Comparison of ENCODE assay signal across 1 cellular context in the genomic region with DNA sequence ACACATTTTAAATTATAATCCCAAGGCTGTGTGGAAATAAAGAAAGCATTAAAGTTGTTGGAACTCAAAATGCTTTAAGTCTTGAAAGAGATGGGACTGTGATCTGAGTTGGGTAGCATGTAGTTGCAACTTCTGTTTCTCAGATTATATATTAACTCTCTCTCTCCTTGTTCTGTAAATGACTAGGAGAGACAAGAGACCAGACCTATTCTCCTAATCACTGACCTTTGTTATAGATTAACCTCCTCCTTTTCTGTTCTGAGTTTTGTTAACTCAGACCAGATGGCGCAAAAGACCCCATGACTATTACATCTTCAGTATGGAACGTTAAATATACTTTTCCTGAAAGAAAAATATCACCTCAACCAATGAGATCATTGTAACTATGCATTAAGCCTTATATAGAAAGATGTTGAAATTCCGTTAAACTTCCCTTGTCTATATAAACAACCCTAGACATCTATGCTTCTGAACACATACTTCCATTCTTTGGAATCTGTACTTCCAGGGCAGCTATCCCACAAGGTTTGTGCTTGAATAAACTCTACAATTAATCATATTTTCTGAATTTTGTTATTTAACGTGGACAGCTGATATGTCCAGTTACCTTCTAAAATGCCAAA.
TF ChIP-seq lines count a peak whose summit lies in the region.

No MANE protein-coding gene starts in this region.

TF ChIP-seq in HepG2, 621 proteins besides CTCF, POLR2A, EP300 and RAD21 (continued from another document and continues in another):
- TF ChIP-seq, protein P1, sequence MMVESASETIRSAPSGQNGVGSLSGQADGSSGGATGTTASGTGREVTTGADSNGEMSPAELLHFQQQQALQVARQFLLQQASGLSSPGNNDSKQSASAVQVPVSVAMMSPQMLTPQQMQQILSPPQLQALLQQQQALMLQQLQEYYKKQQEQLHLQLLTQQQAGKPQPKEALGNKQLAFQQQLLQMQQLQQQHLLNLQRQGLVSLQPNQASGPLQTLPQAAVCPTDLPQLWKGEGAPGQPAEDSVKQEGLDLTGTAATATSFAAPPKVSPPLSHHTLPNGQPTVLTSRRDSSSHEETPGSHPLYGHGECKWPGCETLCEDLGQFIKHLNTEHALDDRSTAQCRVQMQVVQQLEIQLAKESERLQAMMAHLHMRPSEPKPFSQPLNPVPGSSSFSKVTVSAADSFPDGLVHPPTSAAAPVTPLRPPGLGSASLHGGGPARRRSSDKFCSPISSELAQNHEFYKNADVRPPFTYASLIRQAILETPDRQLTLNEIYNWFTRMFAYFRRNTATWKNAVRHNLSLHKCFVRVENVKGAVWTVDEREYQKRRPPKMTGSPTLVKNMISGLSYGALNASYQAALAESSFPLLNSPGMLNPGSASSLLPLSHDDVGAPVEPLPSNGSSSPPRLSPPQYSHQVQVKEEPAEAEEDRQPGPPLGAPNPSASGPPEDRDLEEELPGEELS (CRISPR knock-in tag; IDR thresholded peaks at IDR 0.05): peak; percentile 81
- TF ChIP-seq ZNF616 (CRISPR knock-in tag; IDR thresholded peaks at IDR 0.05; ENCODE audit: low read depth) (no peak), ZNF678 (CRISPR knock-in tag; IDR thresholded peaks at IDR 0.05) (no peak), ZNF720 (CRISPR knock-in tag; IDR thresholded peaks at IDR 0.05) (no peak), TBX2 (CRISPR knock-in tag; IDR thresholded peaks at IDR 0.05; ENCODE audit: borderline replicate concordance) (peak; percentile 38; the same call in 1 of the 2 replicates), ZNF33A (CRISPR knock-in tag; IDR thresholded peaks at IDR 0.05; ENCODE audit: borderline replicate concordance) (no peak), ZNF101 (CRISPR knock-in tag; IDR thresholded peaks at IDR 0.05; ENCODE audit: borderline replicate concordance, low read depth) (no peak), MED1 (CRISPR knock-in tag; IDR thresholded peaks at IDR 0.05) (peak; percentile 99), TCF7L2 (IDR thresholded peaks at IDR 0.05; ENCODE audit: low read depth, low read length) (no peak), SALL2 (CRISPR knock-in tag; IDR thresholded peaks at IDR 0.05) (no peak), LCORL (IDR thresholded peaks at IDR 0.05) (no peak), LCORL (CRISPR knock-in tag; IDR thresholded peaks at IDR 0.05) (no peak), DMAP1 (CRISPR knock-in tag; IDR thresholded peaks at IDR 0.05) (0 out of 2 replicates have a peak, but pooled peaks have one; percentile 33), KDM6A (CRISPR knock-in tag; IDR thresholded peaks at IDR 0.05; ENCODE audit: low read depth) (peak; percentile 76), MED13 (CRISPR knock-in tag; IDR thresholded peaks at IDR 0.05) (peak; percentile 94), JUND (CRISPR knock-in tag; IDR thresholded peaks at IDR 0.05) (peak; percentile 72), ZNF557 (CRISPR knock-in tag; IDR thresholded peaks at IDR 0.05) (0 out of 2 replicates have a peak, but pooled peaks have one; percentile 28), FOXP1 (IDR thresholded peaks at IDR 0.05) (no peak), FOXP1 (CRISPR knock-in tag; IDR thresholded peaks at IDR 0.05) (peak; percentile 58; the same call in 1 of the 2 replicates), POLR2AphosphoS2 (IDR thresholded peaks at IDR 0.05; ENCODE audit: low read depth, low read length) (peak; percentile 95; the same call in 1 of the 2 replicates), NR2F6 (IDR thresholded peaks at IDR 0.05) (peak; percentile 96), NR2F6 (CRISPR knock-in tag; IDR thresholded peaks at IDR 0.05) (peak; percentile 94), MIER3 (CRISPR knock-in tag; IDR thresholded peaks at IDR 0.05; ENCODE audit: borderline replicate concordance) (0 out of 2 replicates have a peak, but pooled peaks have one; percentile 39), NR2F1 (CRISPR knock-in tag; IDR thresholded peaks at IDR 0.05) (peak; percentile 59 to 73; a peak in 3 of 4 replicates), ZNF24 (IDR thresholded peaks at IDR 0.05) (peak; percentile 63; the same call in 1 of the 2 replicates), ZBTB7A (CRISPR knock-in tag; IDR thresholded peaks at IDR 0.05) (no peak), ZNF225 (CRISPR knock-in tag; IDR thresholded peaks at IDR 0.05) (no peak), SAP130 (CRISPR knock-in tag; IDR thresholded peaks at IDR 0.05; ENCODE audit: low read depth) (peak; percentile 82), HDAC1 (CRISPR knock-in tag; IDR thresholded peaks at IDR 0.05) (peak; percentile 45)
- TF ChIP-seq, protein P2, sequence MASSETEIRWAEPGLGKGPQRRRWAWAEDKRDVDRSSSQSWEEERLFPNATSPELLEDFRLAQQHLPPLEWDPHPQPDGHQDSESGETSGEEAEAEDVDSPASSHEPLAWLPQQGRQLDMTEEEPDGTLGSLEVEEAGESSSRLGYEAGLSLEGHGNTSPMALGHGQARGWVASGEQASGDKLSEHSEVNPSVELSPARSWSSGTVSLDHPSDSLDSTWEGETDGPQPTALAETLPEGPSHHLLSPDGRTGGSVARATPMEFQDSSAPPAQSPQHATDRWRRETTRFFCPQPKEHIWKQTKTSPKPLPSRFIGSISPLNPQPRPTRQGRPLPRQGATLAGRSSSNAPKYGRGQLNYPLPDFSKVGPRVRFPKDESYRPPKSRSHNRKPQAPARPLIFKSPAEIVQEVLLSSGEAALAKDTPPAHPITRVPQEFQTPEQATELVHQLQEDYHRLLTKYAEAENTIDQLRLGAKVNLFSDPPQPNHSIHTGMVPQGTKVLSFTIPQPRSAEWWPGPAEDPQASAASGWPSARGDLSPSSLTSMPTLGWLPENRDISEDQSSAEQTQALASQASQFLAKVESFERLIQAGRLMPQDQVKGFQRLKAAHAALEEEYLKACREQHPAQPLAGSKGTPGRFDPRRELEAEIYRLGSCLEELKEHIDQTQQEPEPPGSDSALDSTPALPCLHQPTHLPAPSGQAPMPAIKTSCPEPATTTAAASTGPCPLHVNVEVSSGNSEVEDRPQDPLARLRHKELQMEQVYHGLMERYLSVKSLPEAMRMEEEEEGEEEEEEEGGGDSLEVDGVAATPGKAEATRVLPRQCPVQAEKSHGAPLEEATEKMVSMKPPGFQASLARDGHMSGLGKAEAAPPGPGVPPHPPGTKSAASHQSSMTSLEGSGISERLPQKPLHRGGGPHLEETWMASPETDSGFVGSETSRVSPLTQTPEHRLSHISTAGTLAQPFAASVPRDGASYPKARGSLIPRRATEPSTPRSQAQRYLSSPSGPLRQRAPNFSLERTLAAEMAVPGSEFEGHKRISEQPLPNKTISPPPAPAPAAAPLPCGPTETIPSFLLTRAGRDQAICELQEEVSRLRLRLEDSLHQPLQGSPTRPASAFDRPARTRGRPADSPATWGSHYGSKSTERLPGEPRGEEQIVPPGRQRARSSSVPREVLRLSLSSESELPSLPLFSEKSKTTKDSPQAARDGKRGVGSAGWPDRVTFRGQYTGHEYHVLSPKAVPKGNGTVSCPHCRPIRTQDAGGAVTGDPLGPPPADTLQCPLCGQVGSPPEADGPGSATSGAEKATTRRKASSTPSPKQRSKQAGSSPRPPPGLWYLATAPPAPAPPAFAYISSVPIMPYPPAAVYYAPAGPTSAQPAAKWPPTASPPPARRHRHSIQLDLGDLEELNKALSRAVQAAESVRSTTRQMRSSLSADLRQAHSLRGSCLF (CRISPR knock-in tag; IDR thresholded peaks at IDR 0.05; ENCODE audit: borderline replicate concordance): no peak
- TF ChIP-seq, protein P3, sequence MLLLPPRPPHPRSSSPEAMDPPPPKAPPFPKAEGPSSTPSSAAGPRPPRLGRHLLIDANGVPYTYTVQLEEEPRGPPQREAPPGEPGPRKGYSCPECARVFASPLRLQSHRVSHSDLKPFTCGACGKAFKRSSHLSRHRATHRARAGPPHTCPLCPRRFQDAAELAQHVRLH (CRISPR knock-in tag; IDR thresholded peaks at IDR 0.05; ENCODE audit: borderline replicate concordance, low read depth): no peak
- TF ChIP-seq, protein P4, sequence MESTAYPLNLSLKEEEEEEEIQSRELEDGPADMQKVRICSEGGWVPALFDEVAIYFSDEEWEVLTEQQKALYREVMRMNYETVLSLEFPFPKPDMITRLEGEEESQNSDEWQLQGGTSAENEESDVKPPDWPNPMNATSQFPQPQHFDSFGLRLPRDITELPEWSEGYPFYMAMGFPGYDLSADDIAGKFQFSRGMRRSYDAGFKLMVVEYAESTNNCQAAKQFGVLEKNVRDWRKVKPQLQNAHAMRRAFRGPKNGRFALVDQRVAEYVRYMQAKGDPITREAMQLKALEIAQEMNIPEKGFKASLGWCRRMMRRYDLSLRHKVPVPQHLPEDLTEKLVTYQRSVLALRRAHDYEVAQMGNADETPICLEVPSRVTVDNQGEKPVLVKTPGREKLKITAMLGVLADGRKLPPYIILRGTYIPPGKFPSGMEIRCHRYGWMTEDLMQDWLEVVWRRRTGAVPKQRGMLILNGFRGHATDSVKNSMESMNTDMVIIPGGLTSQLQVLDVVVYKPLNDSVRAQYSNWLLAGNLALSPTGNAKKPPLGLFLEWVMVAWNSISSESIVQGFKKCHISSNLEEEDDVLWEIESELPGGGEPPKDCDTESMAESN (CRISPR knock-in tag; conservative IDR thresholded peaks at IDR 0.05): 0 out of 2 replicates have a peak, but pooled peaks have one; percentile 2
- TF ChIP-seq, protein P5, sequence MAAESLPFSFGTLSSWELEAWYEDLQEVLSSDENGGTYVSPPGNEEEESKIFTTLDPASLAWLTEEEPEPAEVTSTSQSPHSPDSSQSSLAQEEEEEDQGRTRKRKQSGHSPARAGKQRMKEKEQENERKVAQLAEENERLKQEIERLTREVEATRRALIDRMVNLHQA (CRISPR knock-in tag; IDR thresholded peaks at IDR 0.05): no peak
- TF ChIP-seq, protein P6, sequence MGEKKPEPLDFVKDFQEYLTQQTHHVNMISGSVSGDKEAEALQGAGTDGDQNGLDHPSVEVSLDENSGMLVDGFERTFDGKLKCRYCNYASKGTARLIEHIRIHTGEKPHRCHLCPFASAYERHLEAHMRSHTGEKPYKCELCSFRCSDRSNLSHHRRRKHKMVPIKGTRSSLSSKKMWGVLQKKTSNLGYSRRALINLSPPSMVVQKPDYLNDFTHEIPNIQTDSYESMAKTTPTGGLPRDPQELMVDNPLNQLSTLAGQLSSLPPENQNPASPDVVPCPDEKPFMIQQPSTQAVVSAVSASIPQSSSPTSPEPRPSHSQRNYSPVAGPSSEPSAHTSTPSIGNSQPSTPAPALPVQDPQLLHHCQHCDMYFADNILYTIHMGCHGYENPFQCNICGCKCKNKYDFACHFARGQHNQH (CRISPR knock-in tag; IDR thresholded peaks at IDR 0.05): 0 out of 2 replicates have a peak, but pooled peaks have one; percentile 29
- TF ChIP-seq, protein P7, sequence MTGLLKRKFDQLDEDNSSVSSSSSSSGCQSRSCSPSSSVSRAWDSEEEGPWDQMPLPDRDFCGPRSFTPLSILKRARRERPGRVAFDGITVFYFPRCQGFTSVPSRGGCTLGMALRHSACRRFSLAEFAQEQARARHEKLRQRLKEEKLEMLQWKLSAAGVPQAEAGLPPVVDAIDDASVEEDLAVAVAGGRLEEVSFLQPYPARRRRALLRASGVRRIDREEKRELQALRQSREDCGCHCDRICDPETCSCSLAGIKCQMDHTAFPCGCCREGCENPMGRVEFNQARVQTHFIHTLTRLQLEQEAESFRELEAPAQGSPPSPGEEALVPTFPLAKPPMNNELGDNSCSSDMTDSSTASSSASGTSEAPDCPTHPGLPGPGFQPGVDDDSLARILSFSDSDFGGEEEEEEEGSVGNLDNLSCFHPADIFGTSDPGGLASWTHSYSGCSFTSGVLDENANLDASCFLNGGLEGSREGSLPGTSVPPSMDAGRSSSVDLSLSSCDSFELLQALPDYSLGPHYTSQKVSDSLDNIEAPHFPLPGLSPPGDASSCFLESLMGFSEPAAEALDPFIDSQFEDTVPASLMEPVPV (CRISPR knock-in tag; IDR thresholded peaks at IDR 0.05): no peak
- TF ChIP-seq, protein P8, sequence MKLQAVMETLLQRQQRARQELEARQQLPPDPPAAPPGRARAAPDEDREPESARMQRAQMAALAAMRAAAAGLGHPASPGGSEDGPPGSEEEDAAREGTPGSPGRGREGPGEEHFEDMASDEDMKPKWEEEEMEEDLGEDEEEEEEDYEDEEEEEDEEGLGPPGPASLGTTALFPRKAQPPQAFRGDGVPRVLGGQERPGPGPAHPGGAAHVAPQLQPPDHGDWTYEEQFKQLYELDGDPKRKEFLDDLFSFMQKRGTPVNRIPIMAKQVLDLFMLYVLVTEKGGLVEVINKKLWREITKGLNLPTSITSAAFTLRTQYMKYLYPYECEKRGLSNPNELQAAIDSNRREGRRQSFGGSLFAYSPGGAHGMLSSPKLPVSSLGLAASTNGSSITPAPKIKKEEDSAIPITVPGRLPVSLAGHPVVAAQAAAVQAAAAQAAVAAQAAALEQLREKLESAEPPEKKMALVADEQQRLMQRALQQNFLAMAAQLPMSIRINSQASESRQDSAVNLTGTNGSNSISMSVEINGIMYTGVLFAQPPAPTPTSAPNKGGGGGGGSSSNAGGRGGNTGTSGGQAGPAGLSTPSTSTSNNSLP (IDR thresholded peaks at IDR 0.05; ENCODE audit: low read depth, low read length): peak; percentile 86
- TF ChIP-seq, protein P9, sequence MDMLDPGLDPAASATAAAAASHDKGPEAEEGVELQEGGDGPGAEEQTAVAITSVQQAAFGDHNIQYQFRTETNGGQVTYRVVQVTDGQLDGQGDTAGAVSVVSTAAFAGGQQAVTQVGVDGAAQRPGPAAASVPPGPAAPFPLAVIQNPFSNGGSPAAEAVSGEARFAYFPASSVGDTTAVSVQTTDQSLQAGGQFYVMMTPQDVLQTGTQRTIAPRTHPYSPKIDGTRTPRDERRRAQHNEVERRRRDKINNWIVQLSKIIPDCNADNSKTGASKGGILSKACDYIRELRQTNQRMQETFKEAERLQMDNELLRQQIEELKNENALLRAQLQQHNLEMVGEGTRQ (IDR thresholded peaks at IDR 0.05; ENCODE audit: low read depth, low read length): no peak
- TF ChIP-seq, protein P9 (CRISPR knock-in tag; IDR thresholded peaks at IDR 0.05; ENCODE audit: borderline replicate concordance): peak; percentile 82; the same call in 1 of the 2 replicates
- TF ChIP-seq, protein P10, sequence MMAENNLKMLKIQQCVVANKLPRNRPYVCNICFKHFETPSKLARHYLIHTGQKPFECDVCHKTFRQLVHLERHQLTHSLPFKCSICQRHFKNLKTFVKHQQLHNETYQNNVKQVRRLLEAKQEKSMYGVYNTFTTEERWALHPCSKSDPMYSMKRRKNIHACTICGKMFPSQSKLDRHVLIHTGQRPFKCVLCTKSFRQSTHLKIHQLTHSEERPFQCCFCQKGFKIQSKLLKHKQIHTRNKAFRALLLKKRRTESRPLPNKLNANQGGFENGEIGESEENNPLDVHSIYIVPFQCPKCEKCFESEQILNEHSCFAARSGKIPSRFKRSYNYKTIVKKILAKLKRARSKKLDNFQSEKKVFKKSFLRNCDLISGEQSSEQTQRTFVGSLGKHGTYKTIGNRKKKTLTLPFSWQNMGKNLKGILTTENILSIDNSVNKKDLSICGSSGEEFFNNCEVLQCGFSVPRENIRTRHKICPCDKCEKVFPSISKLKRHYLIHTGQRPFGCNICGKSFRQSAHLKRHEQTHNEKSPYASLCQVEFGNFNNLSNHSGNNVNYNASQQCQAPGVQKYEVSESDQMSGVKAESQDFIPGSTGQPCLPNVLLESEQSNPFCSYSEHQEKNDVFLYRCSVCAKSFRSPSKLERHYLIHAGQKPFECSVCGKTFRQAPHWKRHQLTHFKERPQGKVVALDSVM (CRISPR knock-in tag; IDR thresholded peaks at IDR 0.05): peak; percentile 55; the same call in 1 of the 2 replicates
